8 cellular contexts compared by ENCODE assay signal in genomic region chr1:184866582-184866981, GRCh38.
A peak's percentile ranks its signal among the peaks of the same experiment; 100 is the strongest.
DNase-seq lines count a peak whose midpoint lies in the region; ATAC-seq and TF ChIP-seq lines count a peak whose summit lies in the region.

No MANE protein-coding gene starts in this region.

- H3K4me1 ChIP-seq in ACC112 (ENCODE audit: control insufficient read depth, insufficient read depth, low read length, unreplicated experiment) (peaks cover 23% of the 10 kb centered on the region), ascending aorta (peaks cover 7 to 26% of the 10 kb centered on the region in 2 donors)

- H3K27ac ChIP-seq in ACC112 (ENCODE audit: low read depth, low read length) (peak overlapping the region; percentile 83; the same call in 1 of the 2 replicates), ascending aorta (peak overlapping the region; percentile 6 to 81)

- H2AFZ ChIP-seq in ACC112 (ENCODE audit: low read length, unreplicated experiment), result no peak overlapping the region

- no peaks in the 10 kb centered on the region for H3K36me3 ChIP-seq in ACC112 (ENCODE audit: insufficient read depth, low read length)
- H3K36me3 ChIP-seq in ascending aorta, result no peaks in the 10 kb centered on the region

- no peak for TF ChIP-seq CTCF in ascending aorta (IDR thresholded peaks at IDR 0.05)

- H3K27me3 ChIP-seq in ACC112 (ENCODE audit: insufficient read depth, low read length) (no peaks in the 10 kb centered on the region), ascending aorta (no peaks in the 10 kb centered on the region)

- DNase-seq in ascending aorta (ENCODE audit: low spot score in 2 of 2), result no peak
- DNase-seq in HT-29 (ENCODE audit: low spot score), result no peak
- DNase-seq in NOMO-1 treated with DMSO at 0.1 percent for 48 hours (lab: John Stamatoyannopoulos, UW; ENCODE audit: unreplicated experiment), result no peak
- no peak for DNase-seq in NCI-H226
- DNase-seq in activated CD8-positive, alpha-beta memory T cell treated with anti-CD3 and anti-CD28 coated beads for 24 hours, result no peak

- ATAC-seq in GM19463 (IDR thresholded peaks at IDR 0.05; ENCODE audit: unreplicated experiment) (peak; percentile 20), HG03139 (IDR thresholded peaks at IDR 0.05; ENCODE audit: unreplicated experiment) (peak; percentile 6)

- H3K79me2 ChIP-seq in ACC112 (ENCODE audit: control insufficient read depth, insufficient read depth, low read length, unreplicated experiment), result no peaks in the 10 kb centered on the region

- H3K9me3 ChIP-seq in ascending aorta, result no peaks in the 10 kb centered on the region

- 0 out of 2 replicates have a peak overlapping the region, but pooled peaks have one; percentile 50 for H3K4me3 ChIP-seq in ACC112 (ENCODE audit: low read depth, low read length)
- no peak overlapping the region for H3K4me3 ChIP-seq in ascending aorta

- intact Hi-C loops in ascending aorta (cut with DNase I), result no loop called here
